Comparison of ENCODE assay signal across 8 cellular contexts in the genomic region with DNA sequence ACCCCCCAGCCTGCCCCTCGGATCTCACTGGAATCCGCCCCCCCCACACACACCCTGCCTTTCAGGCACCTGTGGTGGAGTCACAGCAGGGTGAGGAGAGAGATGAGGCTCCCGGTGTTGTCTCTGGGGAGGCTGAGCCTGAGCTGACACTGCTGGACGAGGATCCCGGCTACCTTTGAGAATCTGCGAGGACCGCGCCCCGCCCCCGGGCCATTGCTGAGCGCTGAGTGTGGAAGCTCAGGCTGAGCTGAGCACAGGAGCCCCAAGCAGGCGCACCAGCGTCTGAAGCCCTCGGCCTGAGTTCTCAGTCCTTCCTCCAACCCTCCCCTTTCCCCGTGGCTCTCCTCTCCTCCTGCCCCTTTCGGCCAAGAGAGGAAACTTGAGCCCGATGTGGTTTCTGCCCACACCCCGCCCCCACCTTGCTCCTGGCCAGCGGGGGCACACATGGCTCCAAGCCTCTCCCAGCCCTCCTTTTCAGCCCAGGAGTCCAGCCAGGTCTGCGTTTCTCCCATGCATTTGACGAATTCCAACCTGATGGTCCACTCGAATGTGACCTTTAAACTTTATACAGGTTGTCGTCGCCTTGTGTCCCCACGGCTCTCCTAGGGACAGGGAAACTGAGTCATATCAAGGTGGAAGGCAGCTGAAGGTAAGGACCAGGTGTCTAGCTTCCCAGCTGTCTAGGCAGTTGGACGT. TPM values are rescaled to one million over a fixed set of nuclear protein-coding genes. Genes with fewer than 3 reads are reported as not detected.
DNase-seq lines count a peak whose midpoint lies in the region; ATAC-seq and TF ChIP-seq lines count a peak whose summit lies in the region.

NFE2 (minus strand) TSS at position 284 of the 696 bp plus-strand sequence. CDS start 5,767 bp downstream, outside the sequence.

- no peaks in the 10 kb centered on the region for H4K20me1 ChIP-seq in SK-N-SH (ENCODE audit: insufficient read depth)

- CTCF ChIA-PET in CD4-positive, alpha-beta T cell (lab: Charles Lee) = interaction anchor here (1.4 kb wide), 1 partner anchor 35 kb away, joined by 3 read pairs; no protein-coding TSS in a partner anchor
- CTCF ChIA-PET in SK-N-SH (lab: Yijun Ruan, JAX) = interaction anchor here (0.6 to 4.5 kb wide), 7 partner anchors 9 to 105 kb away, joined by 3 to 18 read pairs (median 10); partner anchors contain the start of gene COPZ1

- no peaks in the 10 kb centered on the region for H3K36me3 Mint-ChIP-seq in CD4-positive, alpha-beta T cell (ENCODE audit: low read depth)
- no peaks in the 10 kb centered on the region for H3K36me3 Mint-ChIP-seq in chondrocyte (ENCODE audit: low read depth)

- peaks cover 61% of the 10 kb centered on the region for H3K27me3 Mint-ChIP-seq in CD4-positive, alpha-beta T cell
- peaks cover 13% of the 10 kb centered on the region for H3K27me3 Mint-ChIP-seq in chondrocyte (ENCODE audit: low read depth)

- peak; percentile 59 for ATAC-seq in CD4-positive, alpha-beta T cell (ENCODE audit: poor library complexity)
- ATAC-seq in left lung (peak; percentile 76), GM19023 (IDR thresholded peaks at IDR 0.05; ENCODE audit: unreplicated experiment) (no peak), HG02981 (IDR thresholded peaks at IDR 0.05; ENCODE audit: unreplicated experiment) (no peak)

- 31% methylated on average over 20 of the region's 26 CpGs for WGBS in SK-N-SH (ENCODE audit: low lambda C conversion rate)

- TF ChIP-seq CTCF in CD4-positive, alpha-beta T cell (IDR thresholded peaks at IDR 0.05) = no peak
- TF ChIP-seq CTCF in SK-N-SH (IDR thresholded peaks at IDR 0.05) = no peak
- peak; percentile 25 for TF ChIP-seq CTCF in chondrocyte (IDR thresholded peaks at IDR 0.05)
- TF ChIP-seq CTCF in left lung (IDR thresholded peaks at IDR 0.05) = no peak

- H3K4me3 ChIP-seq in HUES6 (ENCODE audit: low read depth, low read length) = peak within 1 kb of the TSS; percentile 65
- peak within 1 kb of the TSS in 1 of 2 experiments; percentile 14; a peak in 1 of 4 replicates for H3K4me3 ChIP-seq in SK-N-SH (ENCODE audit: low read depth in 2 of 2, low read length in 1 of 2)
- peak within 1 kb of the TSS; percentile 3 to 46 for H3K4me3 ChIP-seq in left lung
- H3K4me3 ChIP-seq in subcutaneous abdominal adipose tissue (ENCODE audit: low read depth in 1 of 5, low read length in 5 of 5) = peak within 1 kb of the TSS in 3 of 5 donors; percentile 17 to 42 (median 23)

- H3K27ac Mint-ChIP-seq in CD4-positive, alpha-beta T cell = no peak within 1 kb of the TSS
- no peak within 1 kb of the TSS for H3K27ac Mint-ChIP-seq in chondrocyte (ENCODE audit: unreplicated experiment)

- TF ChIP-seq RAD21 in SK-N-SH (IDR thresholded peaks at IDR 0.05; ENCODE audit: low read length) = no peak

- no peaks in the 10 kb centered on the region for H3K9me3 ChIP-seq in CD4-positive, alpha-beta T cell (ENCODE audit: control insufficient read depth, low read length)
- H3K9me3 ChIP-seq in HUES6 (ENCODE audit: control insufficient read depth, insufficient read depth, low read depth, low read length) = no peaks in the 10 kb centered on the region
- no peaks in the 10 kb centered on the region for H3K9me3 ChIP-seq in SK-N-SH
- H3K9me3 ChIP-seq in left lung = no peaks in the 10 kb centered on the region
- no peaks in the 10 kb centered on the region for H3K9me3 ChIP-seq in subcutaneous abdominal adipose tissue (ENCODE audit: control insufficient read depth in 5 of 5, low read length in 5 of 5)

- peaks cover 26% of the 10 kb centered on the region for H3K4me1 Mint-ChIP-seq in CD4-positive, alpha-beta T cell (ENCODE audit: low read depth)
- H3K4me1 Mint-ChIP-seq in chondrocyte (ENCODE audit: low read depth) = peaks cover 16% of the 10 kb centered on the region

- H3K36me3 ChIP-seq in HUES6 (ENCODE audit: control insufficient read depth, insufficient read depth, low read length) (no peaks in the 10 kb centered on the region), SK-N-SH (replicated peaks in 1 of 2; ENCODE audit: control insufficient read depth in 1 of 2, insufficient read depth in 2 of 2, low read length in 1 of 2) (no peaks in the 10 kb centered on the region), left lung (no peaks in the 10 kb centered on the region), subcutaneous abdominal adipose tissue (ENCODE audit: control insufficient read depth in 5 of 5, insufficient read depth in 5 of 5, low read length in 5 of 5) (no peaks in the 10 kb centered on the region)

- peaks cover 39% of the 10 kb centered on the region for H3K27me3 ChIP-seq in CD4-positive, alpha-beta T cell (ENCODE audit: control insufficient read depth, insufficient read depth, low read length)
- H3K27me3 ChIP-seq in HUES6 (ENCODE audit: control insufficient read depth, insufficient read depth, low read length) = no peaks in the 10 kb centered on the region
- H3K27me3 ChIP-seq in SK-N-SH (ENCODE audit: insufficient read depth) = no peaks in the 10 kb centered on the region; the same call in 1 of the 2 replicates
- peaks cover 0 to 14% of the 10 kb centered on the region in 2 donors for H3K27me3 ChIP-seq in left lung
- H3K27me3 ChIP-seq in subcutaneous abdominal adipose tissue (ENCODE audit: control insufficient read depth in 5 of 5, insufficient read depth in 4 of 5, low read length in 5 of 5) = peaks cover 9 to 24% (median 17%) of the 10 kb centered on the region in 5 donors

- H3K4me2 ChIP-seq in SK-N-SH = peak within 1 kb of the TSS; percentile 41

- H2AFZ ChIP-seq in SK-N-SH (ENCODE audit: low read depth) = no peak within 1 kb of the TSS

- peak within 1 kb of the TSS; percentile 93 for H3K9ac ChIP-seq in HUES6 (ENCODE audit: low read length)
- no peak within 1 kb of the TSS for H3K9ac ChIP-seq in SK-N-SH
- H3K9ac ChIP-seq in subcutaneous abdominal adipose tissue (ENCODE audit: low read length in 5 of 5) = peak within 1 kb of the TSS in 1 of 5 donors; percentile 11

- H3K79me2 ChIP-seq in SK-N-SH (ENCODE audit: insufficient read depth) = no peaks in the 10 kb centered on the region

- no peaks in the 10 kb centered on the region for H3K9me3 Mint-ChIP-seq in CD4-positive, alpha-beta T cell
- H3K9me3 Mint-ChIP-seq in chondrocyte (ENCODE audit: low read depth) = no peaks in the 10 kb centered on the region

- H3K27ac ChIP-seq in CD4-positive, alpha-beta T cell (ENCODE audit: low read depth, low read length) = no peak within 1 kb of the TSS
- H3K27ac ChIP-seq in HUES6 (ENCODE audit: low read depth, low read length) (peak within 1 kb of the TSS; percentile 70; the same call in 1 of the 2 replicates), SK-N-SH (ENCODE audit: low read depth in 2 of 2, low read length in 1 of 2) (no peak within 1 kb of the TSS), left lung (peak within 1 kb of the TSS; percentile 13 to 86), subcutaneous abdominal adipose tissue (ENCODE audit: low read depth, low read length) (no peak within 1 kb of the TSS)

- POLR2A ChIA-PET in CD4-positive, alpha-beta T cell (lab: Charles Lee) = interaction anchor here (0.9 to 1.4 kb wide), 3 partner anchors 9 to 59 kb away, joined by 3 to 5 read pairs (median 3); partner anchors contain the start of gene HNRNPA1
- POLR2A ChIA-PET in SK-N-SH (lab: Yijun Ruan, JAX) = interaction anchor here (1.0 to 1.2 kb wide), 2 partner anchors 9 to 14 kb away, joined by 3 read pairs; no protein-coding TSS in a partner anchor

- intact Hi-C loops in CD4-positive, alpha-beta T cell (cut with DNase I, micrococcal nuclease) = no loop called here
- intact Hi-C loops in left lung (cut with DNase I) = no loop called here

- H3K4me3 Mint-ChIP-seq in CD4-positive, alpha-beta T cell = no peak within 1 kb of the TSS
- peak within 1 kb of the TSS; percentile 58 for H3K4me3 Mint-ChIP-seq in chondrocyte (ENCODE audit: unreplicated experiment)

- peaks cover 3% of the 10 kb centered on the region for H3F3A ChIP-seq in SK-N-SH (replicated peaks; ENCODE audit: insufficient read depth)

- H3K4me1 ChIP-seq in HUES6 (ENCODE audit: control insufficient read depth, insufficient read depth, low read length) (peaks cover 43% of the 10 kb centered on the region), SK-N-SH (ENCODE audit: control insufficient read depth in 1 of 2, insufficient read depth in 2 of 2, low read depth in 1 of 2, low read length in 1 of 2) (peaks cover 0 to 10% of the 10 kb centered on the region in 2 experiments; a peak in 1 of 4 replicates), left lung (peaks cover 11 to 83% of the 10 kb centered on the region in 2 donors), subcutaneous abdominal adipose tissue (ENCODE audit: control insufficient read depth in 5 of 5, insufficient read depth in 5 of 5, low read length in 5 of 5) (peaks cover 0 to 23% (median 15%) of the 10 kb centered on the region in 5 donors)

- no peaks in the 10 kb centered on the region for H3K9me2 ChIP-seq in SK-N-SH

- DNase-seq in CD4-positive, alpha-beta T cell = peak in 4 of 10 experiments; percentile 16 to 51 (median 22)
- peak; percentile 49 for DNase-seq in SK-N-SH
- peak; percentile 87 for DNase-seq in chondrocyte (ENCODE audit: low spot score)
- peak; percentile 81 to 96 for DNase-seq in left lung

- TF ChIP-seq EP300 in SK-N-SH (IDR thresholded peaks at IDR 0.05; ENCODE audit: borderline replicate concordance in 1 of 2, low read depth in 1 of 2, low read length in 1 of 2) = no peak

TF ChIP-seq in SK-N-SH, 30 proteins besides CTCF, POLR2A, EP300 and RAD21:
- 0 out of 2 replicates have a peak, but pooled peaks have one; percentile 17 for TF ChIP-seq NFIC (IDR thresholded peaks at IDR 0.05; ENCODE audit: borderline replicate concordance)
- TF ChIP-seq, protein P1, sequence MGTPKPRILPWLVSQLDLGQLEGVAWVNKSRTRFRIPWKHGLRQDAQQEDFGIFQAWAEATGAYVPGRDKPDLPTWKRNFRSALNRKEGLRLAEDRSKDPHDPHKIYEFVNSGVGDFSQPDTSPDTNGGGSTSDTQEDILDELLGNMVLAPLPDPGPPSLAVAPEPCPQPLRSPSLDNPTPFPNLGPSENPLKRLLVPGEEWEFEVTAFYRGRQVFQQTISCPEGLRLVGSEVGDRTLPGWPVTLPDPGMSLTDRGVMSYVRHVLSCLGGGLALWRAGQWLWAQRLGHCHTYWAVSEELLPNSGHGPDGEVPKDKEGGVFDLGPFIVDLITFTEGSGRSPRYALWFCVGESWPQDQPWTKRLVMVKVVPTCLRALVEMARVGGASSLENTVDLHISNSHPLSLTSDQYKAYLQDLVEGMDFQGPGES (IDR thresholded peaks at IDR 0.05; ENCODE audit: low read depth, low read length) = no peak
- TF ChIP-seq SIN3A (IDR thresholded peaks at IDR 0.05; ENCODE audit: borderline replicate concordance, low read depth, low read length) = no peak

RNA-seq across cellular contexts. Expression of gene NFE2, which starts in this region (rescaled TPM):
- under 1 TPM in 1 of 2 experiments, not detected in 1; 0.20 TPM for total RNA-seq in CD4-positive, alpha-beta T cell
- 0.16 and 0.25 TPM in 2 replicates for polyA plus RNA-seq in SK-N-SH (2012; rRNA removed)
- polyA plus RNA-seq in SK-N-SH (2012; cell fraction: cytosol; rRNA removed) = 0.10 and 0.13 TPM in 2 replicates
- polyA plus RNA-seq in SK-N-SH (2012; cell fraction: nucleus; rRNA removed) = 0.17 and 0.25 TPM in 2 replicates
- total RNA-seq in chondrocyte (not detected in 3 replicates), left lung (10 to 100 TPM in 1 of 2 donors, 1 to 10 TPM in 1; 2.9 to 21.3 TPM)

Comparison
In these comparisons a context has a peak if more than half of its experiments do, and no peak if none do; other contexts are left out.
1. Peak in ATAC-seq in CD4-positive, alpha-beta T cell; RNA of the gene not detected or under 1 TPM.
2. Peak in DNase-seq and H3K4me2 ChIP-seq in SK-N-SH; RNA of the gene not detected or under 1 TPM.
3. Peak in DNase-seq in chondrocyte; RNA of the gene not detected or under 1 TPM.
4. H3K27ac ChIP-seq: peak in HUES6 (single experiment) and left lung (2 of 2); none in CD4-positive, alpha-beta T cell (single experiment), SK-N-SH (0 of 2) and subcutaneous abdominal adipose tissue (single experiment).